27 cellular contexts compared by ENCODE assay signal in genomic region chr16:35485915-35486314, GRCh38.
DNase-seq lines count a peak whose midpoint lies in the region; ATAC-seq, FAIRE-seq and TF ChIP-seq lines count a peak whose summit lies in the region.
"Had no signal": no experiment of that assay in that cellular context is flagged by ENCODE, and none has a peak within 500 bp of the region (broad histone marks: within the 10 kb centered on the region; RNA-seq: fewer than 3 reads in every experiment).

No MANE protein-coding gene starts in this region.

- H2AFZ ChIP-seq in HepG2 (ENCODE audit: low read length) = no peak overlapping the region

- POLR2A ChIA-PET in HepG2 (lab: Yijun Ruan, JAX) = no interaction called here

- in situ Hi-C loops in HepG2 (cut with HindIII; ENCODE audit: extremely low pct_ligation_motif_present, low pct_unique_long_range_greater_than_20kb) = loop anchor here (10.0 kb wide), 1 partner anchor 51 kb away; no protein-coding TSS in a partner anchor

- H3K27ac ChIP-seq in HepG2 (ENCODE audit: extremely low read length, insufficient read depth, low read length) (no peak overlapping the region), upper lobe of left lung (no peak overlapping the region), adrenal gland (no peak overlapping the region)
- H3K27ac ChIP-seq: 22Rv1; A549; BLaER1 treated with 17β-estradiol and CSF1 and Interleukin-3, amounts not matched to agents 10 nM and 100 nM; C4-2B had no signal

- CTCF ChIA-PET in HepG2 (lab: Yijun Ruan, JAX; ENCODE audit: low intra/inter-chr PET ratio, low total read pairs) = no interaction called here

- no TSS peak for BruUV-seq in HepG2 (replicated peaks; lab: Mats Ljungman, UMichigan)

- no peak overlapping the region for H3K4me2 ChIP-seq in HepG2 (ENCODE audit: low read depth, low read length)
- H3K4me2 ChIP-seq: A549; BLaER1 treated with 17β-estradiol and CSF1 and Interleukin-3, amounts not matched to agents 10 nM and 100 nM had no signal

- H3K4me1 ChIP-seq in HepG2 (ENCODE audit: insufficient read depth, low read length) = no peaks in the 10 kb centered on the region
- no peaks in the 10 kb centered on the region for H3K4me1 ChIP-seq in upper lobe of left lung
- H3K4me1 ChIP-seq in adrenal gland (replicated peaks in 1 of 2) = no peaks in the 10 kb centered on the region
- H3K4me1 ChIP-seq: A549; BLaER1 treated with 17β-estradiol and CSF1 and Interleukin-3, amounts not matched to agents 10 nM and 100 nM; Caco-2 had no signal

- intact Hi-C loops in Right ventricle myocardium inferior (cut with DNase I) (no loop called here), cardiac septum (cut with DNase I) (no loop called here), HepG2 (cut with micrococcal nuclease; ENCODE audit: unreplicated experiment) (no loop called here), adrenal gland (cut with DNase I) (no loop called here)

- no peak overlapping the region for H3K9ac ChIP-seq in HepG2 (ENCODE audit: insufficient read depth, low read depth, low read length)
- H3K9ac ChIP-seq: BLaER1 treated with 17β-estradiol and CSF1 and Interleukin-3, amounts not matched to agents 10 nM and 100 nM had no signal

- TF ChIP-seq EP300 in HepG2 (IDR thresholded peaks at IDR 0.05; ENCODE audit: low read depth in 2 of 2, low read length in 2 of 2) (no peak), HepG2 (CRISPR knock-in tag; IDR thresholded peaks at IDR 0.05; ENCODE audit: borderline replicate concordance) (no peak), upper lobe of left lung (IDR thresholded peaks at IDR 0.05) (no peak)

- no peaks in the 10 kb centered on the region for H3K79me2 ChIP-seq in HepG2 (ENCODE audit: insufficient read depth, low read length)

- TF ChIP-seq CTCF in HepG2 (CRISPR knock-in tag; IDR thresholded peaks at IDR 0.05) (no peak), upper lobe of left lung (IDR thresholded peaks at IDR 0.05) (no peak), adrenal gland (IDR thresholded peaks at IDR 0.05) (no peak)

- H3K36me3 ChIP-seq in HepG2 (replicated peaks in 1 of 2; ENCODE audit: control insufficient read depth in 1 of 2, insufficient read depth in 2 of 2, low read length in 2 of 2) (no peaks in the 10 kb centered on the region), upper lobe of left lung (no peaks in the 10 kb centered on the region), adrenal gland (replicated peaks in 1 of 2) (no peaks in the 10 kb centered on the region), MG63 (no peaks in the 10 kb centered on the region)
- H3K36me3 ChIP-seq: BLaER1 treated with 17β-estradiol and CSF1 and Interleukin-3, amounts not matched to agents 10 nM and 100 nM had no signal

- 54% methylated on average over 16 of the region's 17 CpGs for WGBS in HepG2 (ENCODE audit: low lambda C conversion rate)
- WGBS in upper lobe of left lung, 2 donors = 89 to 93% methylated on average over 8 to 17 of the region's 17 CpGs
- 74 to 78% (median 77%) methylated on average over 10 to 17 of the region's 17 CpGs for WGBS in adrenal gland, 4 donors

- no peak for TF ChIP-seq RAD21 in HepG2 (CRISPR knock-in tag; IDR thresholded peaks at IDR 0.05)

- ATAC-seq in Right ventricle myocardium inferior (no peak), HepG2 (no peak), upper lobe of left lung (ENCODE audit: low FRiP score in 2 of 2) (peak; percentile 19 to 21)
- ATAC-seq: A549; CD8-positive, alpha-beta T cell; GM12878 had no signal

- H3K9me3 ChIP-seq in iPS-18c (ENCODE audit: control insufficient read depth, insufficient read depth, low read length) (peaks cover 7% of the 10 kb centered on the region), HepG2 (ENCODE audit: low read length) (peaks cover 85% of the 10 kb centered on the region), upper lobe of left lung (peaks cover 0 to 7% (median 0%) of the 10 kb centered on the region in 4 donors), adrenal gland (replicated peaks in 1 of 3) (no peaks in the 10 kb centered on the region), MG63 (no peaks in the 10 kb centered on the region)
- H3K9me3 ChIP-seq: A549, Caco-2 had no signal

- no peak for FAIRE-seq in HepG2 (lab: Jason Lieb, UNC)
- FAIRE-seq: A549, GM12878, GM12892, GM18507 had no signal

- DNase-seq in Right ventricle myocardium inferior (ENCODE audit: missing footprints) = peak; percentile 28
- no peak for DNase-seq in cardiac septum (ENCODE audit: low spot score)
- no peak for DNase-seq in HepG2 (ENCODE audit: low spot score)
- peak in 1 of 2 donors; percentile 32 for DNase-seq in upper lobe of left lung
- DNase-seq in adrenal gland = no peak
- no peak for DNase-seq in MG63
- DNase-seq in D341Med (ENCODE audit: low spot score) = no peak
- DNase-seq: AML-193; Caco-2; Calu3; CD4-positive, alpha-beta T cell; CD8-positive, alpha-beta T cell; DMS 273 treated with DMSO at 0.1 percent for 48 hours; DMS153; DMS53; DMS79; DND-41; EL; GDM1 had no signal

- H3K27me3 ChIP-seq in HepG2 (ENCODE audit: control insufficient read depth in 1 of 2, insufficient read depth in 2 of 2, low read length in 2 of 2) (no peaks in the 10 kb centered on the region), upper lobe of left lung (no peaks in the 10 kb centered on the region), adrenal gland (no peaks in the 10 kb centered on the region), MG63 (no peaks in the 10 kb centered on the region)
- H3K27me3 ChIP-seq: BLaER1 treated with 17β-estradiol and CSF1 and Interleukin-3, amounts not matched to agents 10 nM and 100 nM had no signal

- TF ChIP-seq POLR2A in HepG2 (IDR thresholded peaks at IDR 0.05; ENCODE audit: insufficient read depth in 1 of 2, low read depth in 2 of 2, low read length in 2 of 2) (no peak), upper lobe of left lung (IDR thresholded peaks at IDR 0.05) (no peak), adrenal gland (IDR thresholded peaks at IDR 0.05) (no peak)

- no peaks in the 10 kb centered on the region for H4K20me1 ChIP-seq in HepG2 (ENCODE audit: insufficient read depth, low read length)
- H4K20me1 ChIP-seq: BLaER1 treated with 17β-estradiol and CSF1 and Interleukin-3, amounts not matched to agents 10 nM and 100 nM had no signal

- H3K4me3 ChIP-seq in iPS-18c (ENCODE audit: insufficient read depth, low read depth, low read length) = peak overlapping the region; percentile 11; the same call in 1 of the 2 replicates
- no peak overlapping the region for H3K4me3 ChIP-seq in HepG2 (replicated peaks in 1 of 3; ENCODE audit: insufficient read depth in 1 of 3, low read depth in 2 of 3, low read length in 3 of 3)
- no peak overlapping the region for H3K4me3 ChIP-seq in upper lobe of left lung
- H3K4me3 ChIP-seq in adrenal gland = no peak overlapping the region
- no peak overlapping the region for H3K4me3 ChIP-seq in MG63
- H3K4me3 ChIP-seq: A549; BLaER1 treated with 17β-estradiol and CSF1 and Interleukin-3, amounts not matched to agents 10 nM and 100 nM; GM12878 had no signal

TF ChIP-seq in HepG2, 621 proteins besides CTCF, POLR2A, EP300 and RAD21 (continues in another document):
- TF ChIP-seq PTBP1 (IDR thresholded peaks at IDR 0.05; ENCODE audit: low read depth, low read length, poor library complexity, severe bottlenecking) (peak; percentile 44), THAP9 (CRISPR knock-in tag; IDR thresholded peaks at IDR 0.05; ENCODE audit: borderline replicate concordance) (no peak), NCOR1 (IDR thresholded peaks at IDR 0.05; ENCODE audit: borderline replicate concordance, low read length) (no peak), PAX8 (CRISPR knock-in tag; IDR thresholded peaks at IDR 0.05; ENCODE audit: borderline replicate concordance) (no peak), SMARCC2 (IDR thresholded peaks at IDR 0.05) (no peak), NFRKB (IDR thresholded peaks at IDR 0.05) (no peak), PLSCR1 (CRISPR knock-in tag; IDR thresholded peaks at IDR 0.05; ENCODE audit: borderline replicate concordance) (no peak)

Comparison
In these comparisons a context has a peak if more than half of its experiments do, and no peak if none do; other contexts are left out.
1. ATAC-seq: peak in upper lobe of left lung (2 of 2); none in Right ventricle myocardium inferior (single experiment) and HepG2 (single experiment).